ENCODE assay signal across 8 cellular contexts in the genomic region with DNA sequence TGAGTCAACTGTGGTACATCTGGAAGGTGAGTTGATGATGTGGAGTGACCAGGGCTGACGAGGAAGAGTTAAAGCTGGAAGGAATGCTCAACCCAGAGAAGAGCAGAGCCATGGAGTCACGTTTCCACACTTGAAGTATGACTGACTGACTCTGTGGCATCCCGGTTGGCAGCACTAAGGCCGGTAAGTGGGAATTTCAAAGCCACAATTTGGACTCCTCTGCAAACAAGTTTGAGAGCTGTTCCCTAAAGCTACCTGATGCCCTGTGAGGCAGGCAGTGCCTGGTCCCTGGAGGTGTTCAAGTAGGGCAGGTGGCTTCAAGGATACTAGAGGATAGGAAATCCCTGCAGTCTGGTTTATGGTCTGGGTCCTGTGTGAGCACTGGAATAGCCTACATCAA.
DNase-seq lines count a peak whose midpoint lies in the region; ATAC-seq and TF ChIP-seq lines count a peak whose summit lies in the region.

No MANE protein-coding gene starts in this region.

- ATAC-seq in HG03342 (IDR thresholded peaks at IDR 0.05; ENCODE audit: unreplicated experiment), result peak; percentile 14

- DNase-seq in astrocyte of the cerebellum (ENCODE audit: low read depth) (no peak), transverse colon (no peak), NCI-H446 treated with DMSO at 0.1 percent for 48 hours (lab: John Stamatoyannopoulos, UW) (no peak), RPMI8226 (no peak)
- no peak for DNase-seq in stimulated activated CD4-positive, alpha-beta T cell treated with anti-CD3 and anti-CD28 coated beads, Interleukin-4, amount 100 ng/mL, for 24 hours

- H4K20me1 ChIP-seq in BLaER1, result no peaks in the 10 kb centered on the region

- no peak for TF ChIP-seq RAD21 in liver (IDR thresholded peaks at IDR 0.05)

- in situ Hi-C loops in astrocyte of the cerebellum (cut with HindIII; ENCODE audit: low sequenced_read_pairs) (no loop called here), transverse colon (cut with MboI; ENCODE audit: low pct_ligation_motif_present in 1 of 4, low pct_unique_long_range_greater_than_20kb in 1 of 4, low sequenced_read_pairs in 3 of 4) (loop anchor here in 2 of 4 donors (25.0 kb wide), 1 partner anchor 718 kb away; no protein-coding TSS in a partner anchor)

- H3K9me3 ChIP-seq in BLaER1 (peaks cover 12% of the 10 kb centered on the region; the same call in 1 of the 2 replicates), liver (ENCODE audit: control insufficient read depth in 4 of 4, low read length in 3 of 4) (no peaks in the 10 kb centered on the region), transverse colon (no peaks in the 10 kb centered on the region)

- H3K27me3 ChIP-seq in BLaER1 (no peaks in the 10 kb centered on the region), liver (ENCODE audit: control insufficient read depth in 4 of 4, insufficient read depth in 4 of 4, low read length in 3 of 4) (no peaks in the 10 kb centered on the region), transverse colon (no peaks in the 10 kb centered on the region)

- H3K4me3 ChIP-seq in BLaER1 (peak overlapping the region; percentile 48; the same call in 1 of the 2 replicates), astrocyte of the cerebellum (ENCODE audit: low read depth, low read length) (peak overlapping the region; percentile 24), liver (ENCODE audit: low read depth in 1 of 3, low read length in 3 of 3) (peak overlapping the region; percentile 51 to 55 (median 52)), transverse colon (peak overlapping the region in 2 of 4 donors; percentile 41 to 48)

- H3K36me3 ChIP-seq in BLaER1 (peaks cover 19% of the 10 kb centered on the region), liver (ENCODE audit: control insufficient read depth in 4 of 4, insufficient read depth in 3 of 4, low read depth in 1 of 4, low read length in 3 of 4) (no peaks in the 10 kb centered on the region), transverse colon (no peaks in the 10 kb centered on the region)

- H3K4me2 ChIP-seq in BLaER1, result peak overlapping the region; percentile 66

- H3K9ac ChIP-seq in BLaER1, result no peak overlapping the region
- peak overlapping the region in 1 of 2 donors; percentile 1 for H3K9ac ChIP-seq in liver (ENCODE audit: low read depth in 1 of 2, low read length in 2 of 2)

- H3K4me1 ChIP-seq in BLaER1, result peaks cover 15% of the 10 kb centered on the region
- peaks cover 3 to 17% (median 9%) of the 10 kb centered on the region in 4 donors for H3K4me1 ChIP-seq in liver (ENCODE audit: control insufficient read depth in 4 of 4, insufficient read depth in 4 of 4, low read length in 3 of 4)
- H3K4me1 ChIP-seq in transverse colon, result peaks cover 0 to 29% (median 15%) of the 10 kb centered on the region in 4 donors

- no peak for TF ChIP-seq POLR2A in transverse colon (IDR thresholded peaks at IDR 0.05)

- no peak for TF ChIP-seq EP300 in transverse colon (IDR thresholded peaks at IDR 0.05; ENCODE audit: low read depth)

- no peak overlapping the region for H3K27ac ChIP-seq in BLaER1
- H3K27ac ChIP-seq in liver (ENCODE audit: low read depth in 1 of 2, low read length in 2 of 2), result peak overlapping the region; percentile 67 to 90
- H3K27ac ChIP-seq in transverse colon, result peak overlapping the region; percentile 87 to 92 (median 90)

- 80% methylated on average over 4 of the region's 4 CpGs for WGBS in liver
- WGBS in transverse colon (ENCODE audit: low coverage in 1 of 2), 2 donors, result 73% methylated on average over 4 of the region's 4 CpGs; no CpG with 5 or more reads in 1 of the 2 donors

- intact Hi-C loops in transverse colon (cut with DNase I; ENCODE audit: low total_unique reads), result loop anchor here (10.0 kb wide), 1 partner anchor 685 kb away; no protein-coding TSS in a partner anchor

- TF ChIP-seq CTCF in astrocyte of the cerebellum (IDR thresholded peaks at IDR 0.05; ENCODE audit: low read depth, low read length, missing control alignments), result no peak
- TF ChIP-seq CTCF in liver (IDR thresholded peaks at IDR 0.05; ENCODE audit: low read depth, low read length, missing input control), result no peak
- TF ChIP-seq CTCF in transverse colon (IDR thresholded peaks at IDR 0.05), result no peak

TF ChIP-seq in liver, 16 proteins besides CTCF, POLR2A, EP300 and RAD21:
- no peak for TF ChIP-seq YY1 (IDR thresholded peaks at IDR 0.05)
- no peak for TF ChIP-seq EGR1 (IDR thresholded peaks at IDR 0.05; ENCODE audit: low read depth in 2 of 2)
- TF ChIP-seq, protein P1, sequence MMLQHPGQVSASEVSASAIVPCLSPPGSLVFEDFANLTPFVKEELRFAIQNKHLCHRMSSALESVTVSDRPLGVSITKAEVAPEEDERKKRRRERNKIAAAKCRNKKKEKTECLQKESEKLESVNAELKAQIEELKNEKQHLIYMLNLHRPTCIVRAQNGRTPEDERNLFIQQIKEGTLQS (IDR thresholded peaks at IDR 0.05), result no peak
- TF ChIP-seq, protein P2, sequence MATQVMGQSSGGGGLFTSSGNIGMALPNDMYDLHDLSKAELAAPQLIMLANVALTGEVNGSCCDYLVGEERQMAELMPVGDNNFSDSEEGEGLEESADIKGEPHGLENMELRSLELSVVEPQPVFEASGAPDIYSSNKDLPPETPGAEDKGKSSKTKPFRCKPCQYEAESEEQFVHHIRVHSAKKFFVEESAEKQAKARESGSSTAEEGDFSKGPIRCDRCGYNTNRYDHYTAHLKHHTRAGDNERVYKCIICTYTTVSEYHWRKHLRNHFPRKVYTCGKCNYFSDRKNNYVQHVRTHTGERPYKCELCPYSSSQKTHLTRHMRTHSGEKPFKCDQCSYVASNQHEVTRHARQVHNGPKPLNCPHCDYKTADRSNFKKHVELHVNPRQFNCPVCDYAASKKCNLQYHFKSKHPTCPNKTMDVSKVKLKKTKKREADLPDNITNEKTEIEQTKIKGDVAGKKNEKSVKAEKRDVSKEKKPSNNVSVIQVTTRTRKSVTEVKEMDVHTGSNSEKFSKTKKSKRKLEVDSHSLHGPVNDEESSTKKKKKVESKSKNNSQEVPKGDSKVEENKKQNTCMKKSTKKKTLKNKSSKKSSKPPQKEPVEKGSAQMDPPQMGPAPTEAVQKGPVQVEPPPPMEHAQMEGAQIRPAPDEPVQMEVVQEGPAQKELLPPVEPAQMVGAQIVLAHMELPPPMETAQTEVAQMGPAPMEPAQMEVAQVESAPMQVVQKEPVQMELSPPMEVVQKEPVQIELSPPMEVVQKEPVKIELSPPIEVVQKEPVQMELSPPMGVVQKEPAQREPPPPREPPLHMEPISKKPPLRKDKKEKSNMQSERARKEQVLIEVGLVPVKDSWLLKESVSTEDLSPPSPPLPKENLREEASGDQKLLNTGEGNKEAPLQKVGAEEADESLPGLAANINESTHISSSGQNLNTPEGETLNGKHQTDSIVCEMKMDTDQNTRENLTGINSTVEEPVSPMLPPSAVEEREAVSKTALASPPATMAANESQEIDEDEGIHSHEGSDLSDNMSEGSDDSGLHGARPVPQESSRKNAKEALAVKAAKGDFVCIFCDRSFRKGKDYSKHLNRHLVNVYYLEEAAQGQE (IDR thresholded peaks at IDR 0.05), result no peak
- TF ChIP-seq, protein P3, sequence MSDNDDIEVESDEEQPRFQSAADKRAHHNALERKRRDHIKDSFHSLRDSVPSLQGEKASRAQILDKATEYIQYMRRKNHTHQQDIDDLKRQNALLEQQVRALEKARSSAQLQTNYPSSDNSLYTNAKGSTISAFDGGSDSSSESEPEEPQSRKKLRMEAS (IDR thresholded peaks at IDR 0.05), result no peak
- TF ChIP-seq FOXA1 (IDR thresholded peaks at IDR 0.05), result no peak
- no peak for TF ChIP-seq HNF4A (conservative IDR thresholded peaks at IDR 0.05)
- no peak for TF ChIP-seq TAF1 (conservative IDR thresholded peaks at IDR 0.05)
- TF ChIP-seq JUND (IDR thresholded peaks at IDR 0.05), result no peak
- TF ChIP-seq FOXA2 (IDR thresholded peaks at IDR 0.05), result no peak
- TF ChIP-seq RXRA (IDR thresholded peaks at IDR 0.05), result no peak
- no peak for TF ChIP-seq NR2F2 (IDR thresholded peaks at IDR 0.05)
- TF ChIP-seq GABPA (IDR thresholded peaks at IDR 0.05 in 1 of 2, conservative IDR thresholded peaks at IDR 0.05 in 1 of 2), result no peak
- TF ChIP-seq, protein P4, sequence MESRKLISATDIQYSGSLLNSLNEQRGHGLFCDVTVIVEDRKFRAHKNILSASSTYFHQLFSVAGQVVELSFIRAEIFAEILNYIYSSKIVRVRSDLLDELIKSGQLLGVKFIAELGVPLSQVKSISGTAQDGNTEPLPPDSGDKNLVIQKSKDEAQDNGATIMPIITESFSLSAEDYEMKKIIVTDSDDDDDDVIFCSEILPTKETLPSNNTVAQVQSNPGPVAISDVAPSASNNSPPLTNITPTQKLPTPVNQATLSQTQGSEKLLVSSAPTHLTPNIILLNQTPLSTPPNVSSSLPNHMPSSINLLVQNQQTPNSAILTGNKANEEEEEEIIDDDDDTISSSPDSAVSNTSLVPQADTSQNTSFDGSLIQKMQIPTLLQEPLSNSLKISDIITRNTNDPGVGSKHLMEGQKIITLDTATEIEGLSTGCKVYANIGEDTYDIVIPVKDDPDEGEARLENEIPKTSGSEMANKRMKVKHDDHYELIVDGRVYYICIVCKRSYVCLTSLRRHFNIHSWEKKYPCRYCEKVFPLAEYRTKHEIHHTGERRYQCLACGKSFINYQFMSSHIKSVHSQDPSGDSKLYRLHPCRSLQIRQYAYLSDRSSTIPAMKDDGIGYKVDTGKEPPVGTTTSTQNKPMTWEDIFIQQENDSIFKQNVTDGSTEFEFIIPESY (IDR thresholded peaks at IDR 0.05), result no peak
- no peak for TF ChIP-seq SP1 (IDR thresholded peaks at IDR 0.05)
- no peak for TF ChIP-seq HNF4G (IDR thresholded peaks at IDR 0.05)
